In the genomic region with DNA sequence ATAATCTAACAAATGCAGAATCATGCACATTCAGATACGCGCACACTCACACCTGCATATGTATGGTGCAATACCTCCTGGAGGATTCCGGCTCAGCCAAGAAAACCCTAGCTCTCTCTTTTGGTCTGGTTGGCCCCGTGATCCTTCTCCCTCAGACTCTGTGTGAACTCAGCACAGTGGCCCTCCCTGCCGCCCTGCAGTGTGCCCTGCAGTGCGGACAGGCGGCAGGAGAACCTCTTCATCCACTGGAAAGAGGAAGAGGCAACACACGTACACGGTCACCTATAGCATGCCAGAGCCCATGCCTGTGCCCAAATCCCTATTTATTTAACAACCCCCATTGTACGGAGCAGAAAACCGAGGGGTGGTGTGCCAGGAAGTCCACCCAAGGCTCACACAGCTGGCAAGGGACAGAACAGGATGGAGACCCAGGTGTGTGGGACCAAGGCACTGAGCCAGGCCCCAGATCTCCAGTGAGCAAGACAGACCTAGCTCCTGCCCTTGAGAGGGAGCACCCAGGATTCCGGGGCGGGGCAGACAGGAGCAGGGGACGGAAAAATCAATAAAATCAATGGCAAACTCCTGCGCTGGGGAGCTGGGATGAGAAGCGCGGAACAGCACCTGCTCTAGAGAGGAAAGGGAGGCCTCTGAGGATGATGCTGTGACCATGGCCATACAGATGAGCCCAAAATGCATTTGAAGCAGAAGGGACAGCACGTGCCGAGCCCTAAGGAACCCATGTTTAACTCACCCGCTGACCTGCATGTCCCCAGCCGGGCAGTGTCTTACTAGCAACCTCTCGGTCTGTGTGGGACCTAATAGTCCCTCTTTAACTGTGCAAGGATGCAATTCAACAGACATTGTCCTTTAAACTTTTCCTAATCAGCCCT, we compare ENCODE assay signal across 1 cellular context.
TF ChIP-seq lines count a peak whose summit lies in the region.

No MANE protein-coding gene starts in this region.

TF ChIP-seq in HepG2, 621 proteins besides CTCF, POLR2A, EP300 and RAD21 (continued from another document and continues in another):
- TF ChIP-seq ZBTB39 (CRISPR knock-in tag; IDR thresholded peaks at IDR 0.05) (no peak), THAP9 (CRISPR knock-in tag; IDR thresholded peaks at IDR 0.05; ENCODE audit: borderline replicate concordance) (no peak), NR1H2 (CRISPR knock-in tag; IDR thresholded peaks at IDR 0.05; ENCODE audit: borderline replicate concordance, low read depth) (no peak), ZNF703 (CRISPR knock-in tag; IDR thresholded peaks at IDR 0.05; ENCODE audit: borderline replicate concordance) (no peak; the same call in 1 of the 2 replicates), ZNF747 (CRISPR knock-in tag; IDR thresholded peaks at IDR 0.05; ENCODE audit: borderline replicate concordance) (no peak), ZNF546 (CRISPR knock-in tag; conservative IDR thresholded peaks at IDR 0.05) (no peak; the same call in 1 of the 2 replicates), JARID2 (CRISPR knock-in tag; IDR thresholded peaks at IDR 0.05; ENCODE audit: insufficient replicate concordance) (no peak), ZNF607 (CRISPR knock-in tag; IDR thresholded peaks at IDR 0.05; ENCODE audit: borderline replicate concordance) (no peak), ZNF891 (CRISPR knock-in tag; IDR thresholded peaks at IDR 0.05) (peak; percentile 81; the same call in 1 of the 2 replicates), ETV5 (CRISPR knock-in tag; IDR thresholded peaks at IDR 0.05; ENCODE audit: borderline replicate concordance) (peak; percentile 95), ZSCAN12 (CRISPR knock-in tag; IDR thresholded peaks at IDR 0.05) (no peak), ZNF883 (CRISPR knock-in tag; IDR thresholded peaks at IDR 0.05; ENCODE audit: not compliant biosample characterization) (no peak), ARID2 (CRISPR knock-in tag; IDR thresholded peaks at IDR 0.05; ENCODE audit: borderline replicate concordance) (peak; percentile 94; the same call in 1 of the 2 replicates), ZNF34 (CRISPR knock-in tag; IDR thresholded peaks at IDR 0.05; ENCODE audit: borderline replicate concordance) (no peak; the same call in 1 of the 2 replicates), GATAD2A (CRISPR knock-in tag; IDR thresholded peaks at IDR 0.05) (peak; percentile 96), GATAD1 (CRISPR knock-in tag; IDR thresholded peaks at IDR 0.05) (no peak), KDM5A (IDR thresholded peaks at IDR 0.05; ENCODE audit: borderline replicate concordance, low read length) (no peak), KLF9 (CRISPR knock-in tag; IDR thresholded peaks at IDR 0.05; ENCODE audit: low read depth) (no peak), CAMTA2 (CRISPR knock-in tag; IDR thresholded peaks at IDR 0.05; ENCODE audit: borderline replicate concordance) (no peak), IRF1 (CRISPR knock-in tag; IDR thresholded peaks at IDR 0.05; ENCODE audit: low read depth) (no peak), FLYWCH1 (CRISPR knock-in tag; IDR thresholded peaks at IDR 0.05) (no peak), CENPT (CRISPR knock-in tag; IDR thresholded peaks at IDR 0.05; ENCODE audit: low read depth) (no peak), SAFB2 (CRISPR knock-in tag; IDR thresholded peaks at IDR 0.05; ENCODE audit: borderline replicate concordance, low read depth) (no peak; the same call in 1 of the 2 replicates), MEIS2 (CRISPR knock-in tag; IDR thresholded peaks at IDR 0.05) (no peak)
- TF ChIP-seq, protein P1, sequence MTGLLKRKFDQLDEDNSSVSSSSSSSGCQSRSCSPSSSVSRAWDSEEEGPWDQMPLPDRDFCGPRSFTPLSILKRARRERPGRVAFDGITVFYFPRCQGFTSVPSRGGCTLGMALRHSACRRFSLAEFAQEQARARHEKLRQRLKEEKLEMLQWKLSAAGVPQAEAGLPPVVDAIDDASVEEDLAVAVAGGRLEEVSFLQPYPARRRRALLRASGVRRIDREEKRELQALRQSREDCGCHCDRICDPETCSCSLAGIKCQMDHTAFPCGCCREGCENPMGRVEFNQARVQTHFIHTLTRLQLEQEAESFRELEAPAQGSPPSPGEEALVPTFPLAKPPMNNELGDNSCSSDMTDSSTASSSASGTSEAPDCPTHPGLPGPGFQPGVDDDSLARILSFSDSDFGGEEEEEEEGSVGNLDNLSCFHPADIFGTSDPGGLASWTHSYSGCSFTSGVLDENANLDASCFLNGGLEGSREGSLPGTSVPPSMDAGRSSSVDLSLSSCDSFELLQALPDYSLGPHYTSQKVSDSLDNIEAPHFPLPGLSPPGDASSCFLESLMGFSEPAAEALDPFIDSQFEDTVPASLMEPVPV (CRISPR knock-in tag; IDR thresholded peaks at IDR 0.05), result peak; percentile 94
- TF ChIP-seq, protein P2, sequence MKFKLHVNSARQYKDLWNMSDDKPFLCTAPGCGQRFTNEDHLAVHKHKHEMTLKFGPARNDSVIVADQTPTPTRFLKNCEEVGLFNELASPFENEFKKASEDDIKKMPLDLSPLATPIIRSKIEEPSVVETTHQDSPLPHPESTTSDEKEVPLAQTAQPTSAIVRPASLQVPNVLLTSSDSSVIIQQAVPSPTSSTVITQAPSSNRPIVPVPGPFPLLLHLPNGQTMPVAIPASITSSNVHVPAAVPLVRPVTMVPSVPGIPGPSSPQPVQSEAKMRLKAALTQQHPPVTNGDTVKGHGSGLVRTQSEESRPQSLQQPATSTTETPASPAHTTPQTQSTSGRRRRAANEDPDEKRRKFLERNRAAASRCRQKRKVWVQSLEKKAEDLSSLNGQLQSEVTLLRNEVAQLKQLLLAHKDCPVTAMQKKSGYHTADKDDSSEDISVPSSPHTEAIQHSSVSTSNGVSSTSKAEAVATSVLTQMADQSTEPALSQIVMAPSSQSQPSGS (CRISPR knock-in tag; IDR thresholded peaks at IDR 0.05), result no peak
- TF ChIP-seq, protein P3, sequence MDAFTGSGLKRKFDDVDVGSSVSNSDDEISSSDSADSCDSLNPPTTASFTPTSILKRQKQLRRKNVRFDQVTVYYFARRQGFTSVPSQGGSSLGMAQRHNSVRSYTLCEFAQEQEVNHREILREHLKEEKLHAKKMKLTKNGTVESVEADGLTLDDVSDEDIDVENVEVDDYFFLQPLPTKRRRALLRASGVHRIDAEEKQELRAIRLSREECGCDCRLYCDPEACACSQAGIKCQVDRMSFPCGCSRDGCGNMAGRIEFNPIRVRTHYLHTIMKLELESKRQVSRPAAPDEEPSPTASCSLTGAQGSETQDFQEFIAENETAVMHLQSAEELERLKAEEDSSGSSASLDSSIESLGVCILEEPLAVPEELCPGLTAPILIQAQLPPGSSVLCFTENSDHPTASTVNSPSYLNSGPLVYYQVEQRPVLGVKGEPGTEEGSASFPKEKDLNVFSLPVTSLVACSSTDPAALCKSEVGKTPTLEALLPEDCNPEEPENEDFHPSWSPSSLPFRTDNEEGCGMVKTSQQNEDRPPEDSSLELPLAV (CRISPR knock-in tag; conservative IDR thresholded peaks at IDR 0.05; ENCODE audit: low read depth), result no peak
- TF ChIP-seq, protein P4, sequence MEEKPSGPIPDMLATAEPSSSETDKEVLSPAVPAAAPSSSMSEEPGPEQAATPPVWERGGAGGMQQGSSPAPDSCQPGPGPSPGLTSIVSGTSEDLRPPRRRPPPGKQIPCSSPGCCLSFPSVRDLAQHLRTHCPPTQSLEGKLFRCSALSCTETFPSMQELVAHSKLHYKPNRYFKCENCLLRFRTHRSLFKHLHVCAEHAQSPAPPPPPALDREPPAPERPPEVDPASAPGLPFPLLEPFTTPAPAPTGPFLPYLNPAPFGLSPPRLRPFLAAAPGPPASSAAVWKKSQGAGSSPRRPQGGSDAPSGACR (CRISPR knock-in tag; IDR thresholded peaks at IDR 0.05), result no peak
- TF ChIP-seq, protein P5, sequence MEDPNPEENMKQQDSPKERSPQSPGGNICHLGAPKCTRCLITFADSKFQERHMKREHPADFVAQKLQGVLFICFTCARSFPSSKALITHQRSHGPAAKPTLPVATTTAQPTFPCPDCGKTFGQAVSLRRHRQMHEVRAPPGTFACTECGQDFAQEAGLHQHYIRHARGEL (CRISPR knock-in tag; IDR thresholded peaks at IDR 0.05), result no peak
- TF ChIP-seq, protein P6, sequence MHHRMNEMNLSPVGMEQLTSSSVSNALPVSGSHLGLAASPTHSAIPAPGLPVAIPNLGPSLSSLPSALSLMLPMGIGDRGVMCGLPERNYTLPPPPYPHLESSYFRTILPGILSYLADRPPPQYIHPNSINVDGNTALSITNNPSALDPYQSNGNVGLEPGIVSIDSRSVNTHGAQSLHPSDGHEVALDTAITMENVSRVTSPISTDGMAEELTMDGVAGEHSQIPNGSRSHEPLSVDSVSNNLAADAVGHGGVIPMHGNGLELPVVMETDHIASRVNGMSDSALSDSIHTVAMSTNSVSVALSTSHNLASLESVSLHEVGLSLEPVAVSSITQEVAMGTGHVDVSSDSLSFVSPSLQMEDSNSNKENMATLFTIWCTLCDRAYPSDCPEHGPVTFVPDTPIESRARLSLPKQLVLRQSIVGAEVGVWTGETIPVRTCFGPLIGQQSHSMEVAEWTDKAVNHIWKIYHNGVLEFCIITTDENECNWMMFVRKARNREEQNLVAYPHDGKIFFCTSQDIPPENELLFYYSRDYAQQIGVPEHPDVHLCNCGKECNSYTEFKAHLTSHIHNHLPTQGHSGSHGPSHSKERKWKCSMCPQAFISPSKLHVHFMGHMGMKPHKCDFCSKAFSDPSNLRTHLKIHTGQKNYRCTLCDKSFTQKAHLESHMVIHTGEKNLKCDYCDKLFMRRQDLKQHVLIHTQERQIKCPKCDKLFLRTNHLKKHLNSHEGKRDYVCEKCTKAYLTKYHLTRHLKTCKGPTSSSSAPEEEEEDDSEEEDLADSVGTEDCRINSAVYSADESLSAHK (CRISPR knock-in tag; IDR thresholded peaks at IDR 0.05; ENCODE audit: borderline replicate concordance), result no peak
- TF ChIP-seq, protein P7, sequence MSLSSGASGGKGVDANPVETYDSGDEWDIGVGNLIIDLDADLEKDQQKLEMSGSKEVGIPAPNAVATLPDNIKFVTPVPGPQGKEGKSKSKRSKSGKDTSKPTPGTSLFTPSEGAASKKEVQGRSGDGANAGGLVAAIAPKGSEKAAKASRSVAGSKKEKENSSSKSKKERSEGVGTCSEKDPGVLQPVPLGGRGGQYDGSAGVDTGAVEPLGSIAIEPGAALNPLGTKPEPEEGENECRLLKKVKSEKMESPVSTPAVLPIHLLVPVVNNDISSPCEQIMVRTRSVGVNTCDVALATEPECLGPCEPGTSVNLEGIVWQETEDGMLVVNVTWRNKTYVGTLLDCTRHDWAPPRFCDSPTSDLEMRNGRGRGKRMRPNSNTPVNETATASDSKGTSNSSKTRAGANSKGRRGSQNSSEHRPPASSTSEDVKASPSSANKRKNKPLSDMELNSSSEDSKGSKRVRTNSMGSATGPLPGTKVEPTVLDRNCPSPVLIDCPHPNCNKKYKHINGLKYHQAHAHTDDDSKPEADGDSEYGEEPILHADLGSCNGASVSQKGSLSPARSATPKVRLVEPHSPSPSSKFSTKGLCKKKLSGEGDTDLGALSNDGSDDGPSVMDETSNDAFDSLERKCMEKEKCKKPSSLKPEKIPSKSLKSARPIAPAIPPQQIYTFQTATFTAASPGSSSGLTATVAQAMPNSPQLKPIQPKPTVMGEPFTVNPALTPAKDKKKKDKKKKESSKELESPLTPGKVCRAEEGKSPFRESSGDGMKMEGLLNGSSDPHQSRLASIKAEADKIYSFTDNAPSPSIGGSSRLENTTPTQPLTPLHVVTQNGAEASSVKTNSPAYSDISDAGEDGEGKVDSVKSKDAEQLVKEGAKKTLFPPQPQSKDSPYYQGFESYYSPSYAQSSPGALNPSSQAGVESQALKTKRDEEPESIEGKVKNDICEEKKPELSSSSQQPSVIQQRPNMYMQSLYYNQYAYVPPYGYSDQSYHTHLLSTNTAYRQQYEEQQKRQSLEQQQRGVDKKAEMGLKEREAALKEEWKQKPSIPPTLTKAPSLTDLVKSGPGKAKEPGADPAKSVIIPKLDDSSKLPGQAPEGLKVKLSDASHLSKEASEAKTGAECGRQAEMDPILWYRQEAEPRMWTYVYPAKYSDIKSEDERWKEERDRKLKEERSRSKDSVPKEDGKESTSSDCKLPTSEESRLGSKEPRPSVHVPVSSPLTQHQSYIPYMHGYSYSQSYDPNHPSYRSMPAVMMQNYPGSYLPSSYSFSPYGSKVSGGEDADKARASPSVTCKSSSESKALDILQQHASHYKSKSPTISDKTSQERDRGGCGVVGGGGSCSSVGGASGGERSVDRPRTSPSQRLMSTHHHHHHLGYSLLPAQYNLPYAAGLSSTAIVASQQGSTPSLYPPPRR (CRISPR knock-in tag; IDR thresholded peaks at IDR 0.05; ENCODE audit: borderline replicate concordance), result peak; percentile 72; the same call in 1 of the 2 replicates
